8 cellular contexts compared by ENCODE assay signal in genomic region chr15:49155834-49156627, GRCh38. TPM values are rescaled to one million over a fixed set of nuclear protein-coding genes. Genes with fewer than 3 reads are reported as not detected.
DNase-seq lines count a peak whose midpoint lies in the region; ATAC-seq and TF ChIP-seq lines count a peak whose summit lies in the region.

No MANE protein-coding gene starts in this region.

- BruUV-seq in PC-9 (replicated peaks; lab: Mats Ljungman, UMichigan): TSS peak; percentile 58

- peaks cover 13% of the 10 kb centered on the region for H4K20me1 ChIP-seq in PC-9 (ENCODE audit: insufficient read depth)

- peak overlapping the region; percentile 97 for H3K9ac ChIP-seq in muscle layer of colon (ENCODE audit: low read length)

- POLR2A ChIA-PET in PC-9 (lab: Charles Lee; ENCODE audit: unreplicated experiment): interaction anchor here (0.7 to 1.1 kb wide), 3 partner anchors 12 to 229 kb away, joined by 3 to 6 read pairs (median 3); partner anchors contain the start of gene GALK2

- peak overlapping the region; percentile 96 for H3K27ac Mint-ChIP-seq in dendritic cell treated with granulocyte-macrophage colony-stimulating factor and Interleukin-4, amounts not matched to agents 40 ng/mL and 50 ng/mL, for 4 days

- H3K79me2 ChIP-seq in PC-9 (ENCODE audit: low read depth): peaks cover 58% of the 10 kb centered on the region

- H3K27me3 ChIP-seq in PC-9 (ENCODE audit: insufficient read depth, low read depth) (no peaks in the 10 kb centered on the region), muscle layer of colon (ENCODE audit: control insufficient read depth in 1 of 2, insufficient read depth in 2 of 2, low read length in 2 of 2) (no peaks in the 10 kb centered on the region)

- DNase-seq in Ammon's horn (ENCODE audit: low spot score) (peak; percentile 16), PC-9 (no peak), midbrain (lab: John Stamatoyannopoulos, UW) (no peak), NCI-H446 treated with DMSO at 0.1 percent for 48 hours (lab: John Stamatoyannopoulos, UW) (no peak)
- DNase-seq in activated CD8-positive, alpha-beta memory T cell treated with anti-CD3 and anti-CD28 coated beads, Interleukin-2, amount 50 U/mL, for 48 hours: no peak

- no peaks in the 10 kb centered on the region for H3K9me3 Mint-ChIP-seq in dendritic cell treated with granulocyte-macrophage colony-stimulating factor and Interleukin-4, amounts not matched to agents 40 ng/mL and 50 ng/mL, for 4 days

- H3K9me3 ChIP-seq in PC-9 (ENCODE audit: insufficient read depth, low read depth): no peaks in the 10 kb centered on the region
- no peaks in the 10 kb centered on the region for H3K9me3 ChIP-seq in muscle layer of colon (ENCODE audit: low read length)

- H3K27ac ChIP-seq in PC-9 (0 out of 2 replicates have a peak overlapping the region, but pooled peaks have one; percentile 17), muscle layer of colon (ENCODE audit: low read depth, low read length) (peak overlapping the region; percentile 62)

- CTCF ChIA-PET in PC-9 (lab: Charles Lee): interaction anchor here (0.9 to 1.3 kb wide), 2 partner anchors 14 to 110 kb away, joined by 4 to 5 read pairs; partner anchors contain the start of genes GALK2 and SECISBP2L

- intact Hi-C loops in PC-9 (cut with micrococcal nuclease; ENCODE audit: unreplicated experiment): loop anchor here (1.0 to 10.0 kb wide), 3 partner anchors 14 to 469 kb away; partner anchors contain the start of genes DTWD1, FAM227B, GALK2 and SECISBP2L
- intact Hi-C loops in dendritic cell treated with granulocyte-macrophage colony-stimulating factor and Interleukin-4, amounts not matched to agents 40 ng/mL and 50 ng/mL, for 4 days (cut with micrococcal nuclease): loop anchor here (1.0 to 10.0 kb wide), 4 partner anchors 14 to 989 kb away; partner anchors contain the start of genes EID1, GALK2 and SECISBP2L

- peak overlapping the region; percentile 92 for H3K4me2 ChIP-seq in PC-9

- peaks cover 25% of the 10 kb centered on the region for H3K4me1 Mint-ChIP-seq in dendritic cell treated with granulocyte-macrophage colony-stimulating factor and Interleukin-4, amounts not matched to agents 40 ng/mL and 50 ng/mL, for 4 days (ENCODE audit: low read depth)

- peaks cover 20% of the 10 kb centered on the region for H3K36me3 Mint-ChIP-seq in dendritic cell treated with granulocyte-macrophage colony-stimulating factor and Interleukin-4, amounts not matched to agents 40 ng/mL and 50 ng/mL, for 4 days (ENCODE audit: low read depth)

- no peak for TF ChIP-seq CTCF in PC-9 (conservative IDR thresholded peaks at IDR 0.05)

- peak overlapping the region; percentile 97 for H2AFZ ChIP-seq in PC-9

- H3K4me3 ChIP-seq in PC-9 (peak overlapping the region; percentile 81), muscle layer of colon (ENCODE audit: low read depth in 1 of 2, low read length in 2 of 2) (peak overlapping the region; percentile 77 to 91)

- peak; percentile 26 for ATAC-seq in GM18873 (IDR thresholded peaks at IDR 0.05; ENCODE audit: low FRiP score, unreplicated experiment)

- peaks cover 7% of the 10 kb centered on the region for H3F3A ChIP-seq in PC-9 (ENCODE audit: insufficient read depth, low read depth)

- peak overlapping the region; percentile 98 for H3K4me3 Mint-ChIP-seq in dendritic cell treated with granulocyte-macrophage colony-stimulating factor and Interleukin-4, amounts not matched to agents 40 ng/mL and 50 ng/mL, for 4 days

- H3K9me2 ChIP-seq in PC-9 (ENCODE audit: insufficient read depth): no peaks in the 10 kb centered on the region

- H3K27me3 Mint-ChIP-seq in dendritic cell treated with granulocyte-macrophage colony-stimulating factor and Interleukin-4, amounts not matched to agents 40 ng/mL and 50 ng/mL, for 4 days: no peaks in the 10 kb centered on the region

- H3K4me1 ChIP-seq in PC-9 (replicated peaks; ENCODE audit: insufficient read depth) (peaks cover 29% of the 10 kb centered on the region), muscle layer of colon (ENCODE audit: insufficient read depth, low read length) (peaks cover 7% of the 10 kb centered on the region)

- H3K36me3 ChIP-seq in PC-9 (ENCODE audit: low read depth): no peaks in the 10 kb centered on the region; the same call in 1 of the 2 replicates
- no peaks in the 10 kb centered on the region for H3K36me3 ChIP-seq in muscle layer of colon (ENCODE audit: insufficient read depth, low read length)

RNA-seq across cellular contexts. Expression of gene COPS2, which starts 0.6 kb away (rescaled TPM):
- total RNA-seq in PC-9 (2021): 47.8 and 71.8 TPM in 2 replicates

RNA-seq across cellular contexts. Expression of gene GALK2, which starts 14.0 kb away (rescaled TPM):
- 28.9 and 29.0 TPM in 2 replicates for total RNA-seq in PC-9 (2021)
